Comparison of ENCODE assay signal across 12 cellular contexts in genomic region chrX:66016905-66017658, GRCh38. TPM values are rescaled to one million over a fixed set of nuclear protein-coding genes. Genes with fewer than 3 reads are reported as not detected.
DNase-seq lines count a peak whose midpoint lies in the region; ATAC-seq and TF ChIP-seq lines count a peak whose summit lies in the region.
"Had no signal": no experiment of that assay in that cellular context is flagged by ENCODE, and none has a peak within 500 bp of the region (broad histone marks: within the 10 kb centered on the region; RNA-seq: fewer than 3 reads in every experiment).

No MANE protein-coding gene starts in this region.

- H4K12ac ChIP-seq in trophoblast cell (ENCODE audit: low read depth, low read length), result no peak overlapping the region

- H4K91ac ChIP-seq in trophoblast cell (ENCODE audit: low read depth, low read length), result no peak overlapping the region

- no peak overlapping the region for H2AK5ac ChIP-seq in trophoblast cell (ENCODE audit: low read length)

- intact Hi-C loops in spleen (cut with DNase I; ENCODE audit: low total_unique reads), result no loop called here

- no peak for TF ChIP-seq CTCF in spleen (IDR thresholded peaks at IDR 0.05 in 8 of 11, conservative IDR thresholded peaks at IDR 0.05 in 3 of 11)

- no peak overlapping the region for H2BK12ac ChIP-seq in trophoblast cell (ENCODE audit: low read length)

- no peak overlapping the region for H3K18ac ChIP-seq in trophoblast cell (ENCODE audit: low read length)

- no peak overlapping the region for H4K8ac ChIP-seq in trophoblast cell (ENCODE audit: low read depth, low read length)

- peaks cover 94% of the 10 kb centered on the region for H3K4me1 Mint-ChIP-seq in activated CD4-positive, alpha-beta memory T cell treated with anti-CD3 and anti-CD28 coated beads, Interleukin-2, amount 10 ng/mL, durations not matched to agents 7 days and 5 days

- H2BK120ac ChIP-seq in trophoblast cell (ENCODE audit: insufficient read depth, low read length, poor library complexity), result no peak overlapping the region

- POLR2A ChIA-PET in activated CD4-positive, alpha-beta memory T cell treated with anti-CD3 and anti-CD28 coated beads, Interleukin-2, amount 10 ng/mL, durations not matched to agents 7 days and 5 days (lab: Charles Lee), result interaction anchor here (0.8 to 1.7 kb wide), 7 partner anchors 9 to 361 kb away, joined by 3 to 6 read pairs (median 3); no protein-coding TSS in a partner anchor

- no peak overlapping the region for H2AFZ ChIP-seq in trophoblast cell (ENCODE audit: insufficient read depth, low read length, poor library complexity)

- no peaks in the 10 kb centered on the region for H3K27me3 Mint-ChIP-seq in activated CD4-positive, alpha-beta memory T cell treated with anti-CD3 and anti-CD28 coated beads, Interleukin-2, amount 10 ng/mL, durations not matched to agents 7 days and 5 days

- no peak overlapping the region for H3K14ac ChIP-seq in trophoblast cell (ENCODE audit: low read length)

- peak; percentile 21 for ATAC-seq in HG02798 (IDR thresholded peaks at IDR 0.05; ENCODE audit: poor library complexity, unreplicated experiment)
- ATAC-seq: A549 had no signal

- no peaks in the 10 kb centered on the region for H3K79me1 ChIP-seq in trophoblast cell (ENCODE audit: low read length)

- H3K27me3 ChIP-seq in spleen (replicated peaks in 1 of 7) (no peaks in the 10 kb centered on the region), trophoblast cell (ENCODE audit: insufficient read depth, low read length) (no peaks in the 10 kb centered on the region)

- peaks cover 46% of the 10 kb centered on the region for H3K36me3 Mint-ChIP-seq in activated CD4-positive, alpha-beta memory T cell treated with anti-CD3 and anti-CD28 coated beads, Interleukin-2, amount 10 ng/mL, durations not matched to agents 7 days and 5 days (ENCODE audit: low read depth)

- TF ChIP-seq POLR2A in spleen (IDR thresholded peaks at IDR 0.05), result no peak

- WGBS in spleen, 5 donors, result 17 to 50% (median 35%) methylated on average over 2 of the region's 2 CpGs
- WGBS in trophoblast cell (ENCODE audit: extremely low coverage, insufficient coverage, insufficient read length), result no CpG with 5 or more reads among the region's 2 CpGs

- H3K23ac ChIP-seq in trophoblast cell (ENCODE audit: low read length), result no peak overlapping the region

- no peak overlapping the region for H2BK5ac ChIP-seq in trophoblast cell (ENCODE audit: low read depth, low read length, poor library complexity)

- H3K4me2 ChIP-seq in trophoblast cell (ENCODE audit: low read length), result no peak overlapping the region
- H3K4me2 ChIP-seq: A549 had no signal

- peak overlapping the region in 7 of 8 donors; percentile 17 to 70 (median 36) for H3K4me3 ChIP-seq in spleen
- no peak overlapping the region for H3K4me3 ChIP-seq in trophoblast cell (ENCODE audit: low read depth, low read length)
- H3K4me3 ChIP-seq: A549, lung had no signal

- H3K4ac ChIP-seq in trophoblast cell (ENCODE audit: low read depth, low read length), result no peak overlapping the region

- CTCF ChIA-PET in activated CD4-positive, alpha-beta memory T cell treated with anti-CD3 and anti-CD28 coated beads, Interleukin-2, amount 10 ng/mL, durations not matched to agents 7 days and 5 days (lab: Charles Lee), result interaction anchor here (0.9 to 2.2 kb wide), 4 partner anchors 9 to 30 kb away, joined by 3 to 10 read pairs (median 5); no protein-coding TSS in a partner anchor

- peak; percentile 13 for DNase-seq in activated CD4-positive, alpha-beta T cell treated with anti-CD3 and anti-CD28 coated beads for 48 hours
- DNase-seq in activated CD4-positive, alpha-beta T cell treated with anti-CD3 and anti-CD28 coated beads for 1 hour, result no peak
- no peak for DNase-seq in activated CD4-positive, alpha-beta memory T cell treated with anti-CD3 and anti-CD28 coated beads, Interleukin-2, amount 10 ng/mL, durations not matched to agents 7 days and 5 days
- DNase-seq in spleen, result no peak
- no peak for DNase-seq in activated gamma-delta T cell treated with Interleukin-2 at 50 U/mL for 16 hours
- no peak for DNase-seq in effector CD8-positive, alpha-beta T cell (lab: John Stamatoyannopoulos, UW)
- no peak for DNase-seq in trophoblast cell
- DNase-seq: NCI-H1436 had no signal

- H3K36me3 ChIP-seq in spleen, result peaks cover 0 to 11% (median 0%) of the 10 kb centered on the region in 6 donors
- no peaks in the 10 kb centered on the region for H3K36me3 ChIP-seq in trophoblast cell (ENCODE audit: control insufficient read depth in 1 of 2, insufficient read depth in 2 of 2, low read length in 2 of 2)

- H3K4me3 Mint-ChIP-seq in activated CD4-positive, alpha-beta memory T cell treated with anti-CD3 and anti-CD28 coated beads, Interleukin-2, amount 10 ng/mL, durations not matched to agents 7 days and 5 days, result peak overlapping the region; percentile 68

- peaks cover 19 to 80% (median 31%) of the 10 kb centered on the region in 6 donors for H3K4me1 ChIP-seq in spleen
- no peaks in the 10 kb centered on the region for H3K4me1 ChIP-seq in trophoblast cell (ENCODE audit: control insufficient read depth in 1 of 2, insufficient read depth in 2 of 2, low read length in 2 of 2)
- H3K4me1 ChIP-seq: A549 had no signal

- H3K27ac ChIP-seq in spleen (peak overlapping the region; percentile 46 to 94 (median 86)), trophoblast cell (ENCODE audit: low read depth, low read length) (no peak overlapping the region)
- H3K27ac ChIP-seq: A549 had no signal

- no peaks in the 10 kb centered on the region for H3K9me3 Mint-ChIP-seq in activated CD4-positive, alpha-beta memory T cell treated with anti-CD3 and anti-CD28 coated beads, Interleukin-2, amount 10 ng/mL, durations not matched to agents 7 days and 5 days

- peak overlapping the region; percentile 85 for H3K27ac Mint-ChIP-seq in activated CD4-positive, alpha-beta memory T cell treated with anti-CD3 and anti-CD28 coated beads, Interleukin-2, amount 10 ng/mL, durations not matched to agents 7 days and 5 days

- no peaks in the 10 kb centered on the region for H3K79me2 ChIP-seq in trophoblast cell (ENCODE audit: control insufficient read depth, insufficient read depth, low read length, poor library complexity)

- H3K9ac ChIP-seq in trophoblast cell (ENCODE audit: low read length), result no peak overlapping the region

- H3K9me3 ChIP-seq in spleen, result no peaks in the 10 kb centered on the region
- H3K9me3 ChIP-seq in trophoblast cell (ENCODE audit: insufficient read depth, low read depth, low read length), result no peaks in the 10 kb centered on the region
- H3K9me3 ChIP-seq: A549 had no signal

RNA-seq across cellular contexts. Expression of gene VSIG4, which starts 22.8 kb away (rescaled TPM):
- not detected for total RNA-seq in activated CD4-positive, alpha-beta memory T cell treated with anti-CD3 and anti-CD28 coated beads, Interleukin-2, amount 10 ng/mL, durations not matched to agents 7 days and 5 days
- total RNA-seq in spleen, result 100 to 1,000 TPM in 2 of 7 donors, 10 to 100 TPM in 4, 1 to 10 TPM in 1; 6.3 to 255 (median 84.1) TPM
- polyA plus RNA-seq in spleen, result 10 to 100 TPM; 21.6 to 34.6 (median 22.1) TPM
- not detected in 2 replicates for polyA plus RNA-seq in trophoblast cell (2013)
- total RNA-seq: SK-MEL-5 had no signal
- polyA plus RNA-seq: A549 had no signal

Comparison
In these comparisons a context has a peak if more than half of its experiments do, and no peak if none do; other contexts are left out.
1. RNA of gene VSIG4, which starts 22.8 kb away (total RNA-seq): 6.3 to 255 TPM in spleen; not detected in activated CD4-positive, alpha-beta memory T cell treated with anti-CD3 and anti-CD28 coated beads, Interleukin-2, amount 10 ng/mL, durations not matched to agents 7 days and 5 days; every median in the first group is over 4 times any median in the second.